3 cellular contexts compared by ENCODE assay signal in the genomic region with DNA sequence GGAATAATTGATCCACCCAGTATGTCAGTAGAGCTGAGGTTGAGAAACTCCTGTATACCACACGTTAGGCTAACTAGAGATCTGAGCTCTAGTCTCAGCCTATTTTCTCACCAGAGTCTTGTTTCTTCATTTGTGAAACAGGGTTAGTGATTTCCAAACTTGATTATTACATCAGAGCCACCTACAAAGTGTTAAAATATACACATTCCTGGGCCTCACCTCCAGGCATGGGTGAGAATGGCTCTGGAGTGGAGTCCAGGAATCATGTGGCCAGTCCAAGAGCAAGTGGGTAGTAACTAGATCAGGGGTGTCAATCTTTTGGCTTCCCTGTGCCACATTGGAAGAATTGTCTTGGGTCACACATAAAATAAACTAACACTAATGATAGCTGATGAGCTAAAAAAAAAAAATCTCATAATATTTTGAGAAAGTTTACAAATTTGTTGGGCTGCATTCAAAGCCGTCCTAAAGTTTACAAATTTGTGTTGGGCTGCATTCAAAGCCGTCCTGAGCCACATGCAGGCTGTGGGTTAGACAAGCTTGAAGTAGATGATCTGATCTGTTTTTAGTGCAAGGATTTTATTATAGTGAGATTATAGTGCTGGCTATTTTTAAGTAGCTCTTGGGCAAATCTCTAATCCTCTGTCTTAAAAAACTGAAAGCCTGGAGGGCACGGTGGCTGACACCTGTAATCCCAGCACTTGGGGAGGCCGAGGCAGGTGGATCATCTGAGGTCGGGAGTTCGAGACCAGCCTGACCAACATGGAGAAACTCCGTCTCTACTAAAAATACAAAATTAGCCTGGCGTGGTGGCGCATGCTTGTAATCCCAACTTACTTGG.
TF ChIP-seq lines count a peak whose summit lies in the region.

No MANE protein-coding gene starts in this region.

TF ChIP-seq in SK-N-SH, 30 proteins besides CTCF, POLR2A, EP300 and RAD21:
- no peak for TF ChIP-seq FOXM1 (IDR thresholded peaks at IDR 0.05; ENCODE audit: low read depth)
- TF ChIP-seq FOSL2 (IDR thresholded peaks at IDR 0.05; ENCODE audit: borderline replicate concordance, low read depth) = no peak
- TF ChIP-seq, protein P1, sequence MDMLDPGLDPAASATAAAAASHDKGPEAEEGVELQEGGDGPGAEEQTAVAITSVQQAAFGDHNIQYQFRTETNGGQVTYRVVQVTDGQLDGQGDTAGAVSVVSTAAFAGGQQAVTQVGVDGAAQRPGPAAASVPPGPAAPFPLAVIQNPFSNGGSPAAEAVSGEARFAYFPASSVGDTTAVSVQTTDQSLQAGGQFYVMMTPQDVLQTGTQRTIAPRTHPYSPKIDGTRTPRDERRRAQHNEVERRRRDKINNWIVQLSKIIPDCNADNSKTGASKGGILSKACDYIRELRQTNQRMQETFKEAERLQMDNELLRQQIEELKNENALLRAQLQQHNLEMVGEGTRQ (IDR thresholded peaks at IDR 0.05; ENCODE audit: borderline replicate concordance, low read depth, low read length) = no peak
- no peak for TF ChIP-seq EZH2phosphoT487 (IDR thresholded peaks at IDR 0.05; ENCODE audit: borderline replicate concordance, low read depth)
- no peak for TF ChIP-seq CHD2 (IDR thresholded peaks at IDR 0.05; ENCODE audit: low read length, partially characterized antibody)
- TF ChIP-seq, protein P2, sequence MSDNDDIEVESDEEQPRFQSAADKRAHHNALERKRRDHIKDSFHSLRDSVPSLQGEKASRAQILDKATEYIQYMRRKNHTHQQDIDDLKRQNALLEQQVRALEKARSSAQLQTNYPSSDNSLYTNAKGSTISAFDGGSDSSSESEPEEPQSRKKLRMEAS (IDR thresholded peaks at IDR 0.05; ENCODE audit: low read depth) = no peak
- no peak for TF ChIP-seq NRF1 (IDR thresholded peaks at IDR 0.05; ENCODE audit: low read depth, low read length)
- TF ChIP-seq, protein P3, sequence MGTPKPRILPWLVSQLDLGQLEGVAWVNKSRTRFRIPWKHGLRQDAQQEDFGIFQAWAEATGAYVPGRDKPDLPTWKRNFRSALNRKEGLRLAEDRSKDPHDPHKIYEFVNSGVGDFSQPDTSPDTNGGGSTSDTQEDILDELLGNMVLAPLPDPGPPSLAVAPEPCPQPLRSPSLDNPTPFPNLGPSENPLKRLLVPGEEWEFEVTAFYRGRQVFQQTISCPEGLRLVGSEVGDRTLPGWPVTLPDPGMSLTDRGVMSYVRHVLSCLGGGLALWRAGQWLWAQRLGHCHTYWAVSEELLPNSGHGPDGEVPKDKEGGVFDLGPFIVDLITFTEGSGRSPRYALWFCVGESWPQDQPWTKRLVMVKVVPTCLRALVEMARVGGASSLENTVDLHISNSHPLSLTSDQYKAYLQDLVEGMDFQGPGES (IDR thresholded peaks at IDR 0.05; ENCODE audit: low read depth, low read length) = no peak
- no peak for TF ChIP-seq MEF2A (IDR thresholded peaks at IDR 0.05; ENCODE audit: borderline replicate concordance, low read depth)

TF ChIP-seq in SK-N-SH treated with all-trans-retinoic acid at 6 μM for 48 hours, 23 proteins besides CTCF, POLR2A, EP300 and RAD21:
- TF ChIP-seq ARNTL (CRISPR knock-in tag; IDR thresholded peaks at IDR 0.05; ENCODE audit: borderline replicate concordance, low read depth) = no peak
- TF ChIP-seq ZNF565 (CRISPR knock-in tag; conservative IDR thresholded peaks at IDR 0.05; ENCODE audit: low read depth) = no peak
- no peak for TF ChIP-seq CSDC2 (CRISPR knock-in tag; IDR thresholded peaks at IDR 0.05)
- no peak for TF ChIP-seq RARB (CRISPR knock-in tag; IDR thresholded peaks at IDR 0.05)
- no peak for TF ChIP-seq SNAI2 (CRISPR knock-in tag; IDR thresholded peaks at IDR 0.05)

TF ChIP-seq in endothelial cell of umbilical vein, 7 proteins besides CTCF, POLR2A, EP300 and RAD21:
- TF ChIP-seq JUN (IDR thresholded peaks at IDR 0.05; ENCODE audit: borderline replicate concordance, insufficient read depth, insufficient read length, low read depth) (no peak), MYC (IDR thresholded peaks at IDR 0.05; ENCODE audit: low read depth, low read length) (no peak), FOS (IDR thresholded peaks at IDR 0.05; ENCODE audit: borderline replicate concordance, insufficient read depth, low read length) (no peak), GATA2 (IDR thresholded peaks at IDR 0.05; ENCODE audit: insufficient read depth, insufficient read length, low read depth, low read length) (no peak), POLR2AphosphoS5 (IDR thresholded peaks at IDR 0.05; ENCODE audit: insufficient read depth, low read depth, low read length) (no peak), EZH2 (IDR thresholded peaks at IDR 0.05; ENCODE audit: borderline replicate concordance, low read depth, low read length, severe bottlenecking) (no peak)
- TF ChIP-seq, protein P2 (IDR thresholded peaks at IDR 0.05; ENCODE audit: insufficient read depth, insufficient read length) = no peak
TF ChIP-seq in endothelial cell of umbilical vein: peak in this region for 0.
